In genomic region chr2:227183657-227184367, GRCh38 we compare ENCODE assay signal across 28 cellular contexts. TPM values are rescaled to one million over a fixed set of nuclear protein-coding genes. Genes with fewer than 3 reads are reported as not detected.
A peak's percentile ranks its signal among the peaks of the same experiment; 100 is the strongest.
DNase-seq lines count a peak whose midpoint lies in the region; ATAC-seq, FAIRE-seq and TF ChIP-seq lines count a peak whose summit lies in the region.
"Had no signal": no experiment of that assay in that cellular context is flagged by ENCODE, and none has a peak within 500 bp of the region (broad histone marks: within the 10 kb centered on the region; RNA-seq: fewer than 3 reads in every experiment).

No MANE protein-coding gene starts in this region.

- DNase-seq in GM12892 (ENCODE audit: insufficient read length) = no peak
- DNase-seq in astrocyte of the hippocampus (ENCODE audit: low read depth, low spot score) = peak; percentile 74
- peak; percentile 62 for DNase-seq in left lobe of liver (ENCODE audit: low spot score)
- peak; percentile 98 for DNase-seq in renal cortical epithelial cell (ENCODE audit: low read depth)
- DNase-seq in left ventricle myocardium inferior = no peak
- DNase-seq in NCI-H1694 treated with DMSO at 0.1 percent for 48 hours (lab: John Stamatoyannopoulos, UW) = no peak
- no peak for DNase-seq in DMS114 treated with DMSO at 0.1 percent for 48 hours (lab: John Stamatoyannopoulos, UW; ENCODE audit: unreplicated experiment)
- DNase-seq in SIG-M5 treated with dmso at 0.1 percent for 504 hours (lab: John Stamatoyannopoulos, UW; ENCODE audit: unreplicated experiment) = no peak
- DNase-seq: activated CD8-positive, alpha-beta memory T cell treated with anti-CD3 and anti-CD28 coated beads, Interleukin-2, amount 50 U/mL, for 4 hours; activated naive CD4-positive, alpha-beta T cell treated with anti-CD3 and anti-CD28 coated beads, Interleukin-2, amount 10 ng/mL, durations not matched to agents 7 days and 5 days; amygdala; COR-L47; effector memory CD8-positive, alpha-beta T cell; GOT3; NCI-H1092 treated with DMSO at 0.1 percent for 48 hours; NCI-H2029; NCI-H69; Peyer's patch; posterior cingulate gyrus; sigmoid colon; SJCRH30; stimulated activated CD4-positive, alpha-beta T cell treated with anti-CD3 and anti-CD28 coated beads, Interleukin-4, amount 100 ng/mL, for 4 hours; stimulated activated naive B cell treated with anti-CD40 and anti-IgM and Interleukin-4, amounts not matched to agents 10 μg/mL and 1 μg/mL and 100 μg/mL, for 72 hours; T1000 had no signal

- H3K27ac ChIP-seq in left ventricle myocardium inferior (replicated peaks) = no peak overlapping the region
- H3K27ac ChIP-seq: BLaER1, coronary artery, gastroesophageal sphincter, Peyer's patch, sigmoid colon, SJCRH30 had no signal

- TF ChIP-seq CTCF in left ventricle myocardium inferior (IDR thresholded peaks at IDR 0.05; ENCODE audit: borderline replicate concordance) = no peak

- intact Hi-C loops in left ventricle myocardium inferior (cut with micrococcal nuclease) = no loop called here

- peaks cover 31% of the 10 kb centered on the region for H3K4me1 ChIP-seq in left ventricle myocardium inferior
- H3K4me1 ChIP-seq: gastroesophageal sphincter, Peyer's patch had no signal

- ATAC-seq in left lobe of liver = peak; percentile 89
- ATAC-seq: effector memory CD8-positive, alpha-beta T cell; gastroesophageal sphincter; stimulated activated naive B cell treated with anti-CD40 and anti-IgM and Interleukin-4, amounts not matched to agents 10 μg/mL and 1 μg/mL and 100 μg/mL, for 72 hours had no signal

- H3K36me3 ChIP-seq in left ventricle myocardium inferior = no peaks in the 10 kb centered on the region
- H3K36me3 ChIP-seq: BLaER1, gastroesophageal sphincter, Peyer's patch, sigmoid colon, SJCRH30 had no signal

- peak; percentile 50 for FAIRE-seq in GM12892 (lab: Jason Lieb, UNC)
- FAIRE-seq: GM12891 had no signal

- H3K9me3 ChIP-seq in left ventricle myocardium inferior (replicated peaks) = peaks cover 10% of the 10 kb centered on the region
- H3K9me3 ChIP-seq: gastroesophageal sphincter, Peyer's patch, sigmoid colon, SJCRH30 had no signal

- no peaks in the 10 kb centered on the region for H3K27me3 ChIP-seq in left ventricle myocardium inferior (ENCODE audit: low read depth)
- H3K27me3 ChIP-seq: BLaER1, gastroesophageal sphincter, Peyer's patch, sigmoid colon, SJCRH30 had no signal

- TF ChIP-seq POLR2A in GM12892 (IDR thresholded peaks at IDR 0.05; ENCODE audit: low read depth, low read length) = no peak

- no peak overlapping the region for H3K4me3 ChIP-seq in left ventricle myocardium inferior
- H3K4me3 ChIP-seq: BLaER1, coronary artery, gastroesophageal sphincter, Peyer's patch, sigmoid colon, SJCRH30 had no signal

RNA-seq across cellular contexts. Expression of gene COL4A3, which starts 19.4 kb away (rescaled TPM):
- 24.8 TPM for polyA plus RNA-seq in GM12892 (2012; ENCODE audit: missing spikeins)
- total RNA-seq in left lobe of liver (0.55 TPM), renal cortical epithelial cell (1.7 and 30.8 TPM in 2 replicates), left ventricle myocardium inferior (4.4 TPM)

RNA-seq across cellular contexts. Expression of gene COL4A4, which starts 19.8 kb away (rescaled TPM):
- polyA plus RNA-seq in GM12892 (2012; ENCODE audit: missing spikeins) = 2.8 TPM
- total RNA-seq in left lobe of liver (2.1 TPM), renal cortical epithelial cell (9.9 and 41.9 TPM in 2 replicates), left ventricle myocardium inferior (8.9 TPM)
- total RNA-seq: SJCRH30 had no signal

Comparison
In these comparisons a context has a peak if more than half of its experiments do, and no peak if none do; other contexts are left out.
1. DNase-seq: peak in astrocyte of the hippocampus (single experiment), left lobe of liver (single experiment) and renal cortical epithelial cell (single experiment); none in GM12892 (single experiment), left ventricle myocardium inferior (single experiment), NCI-H1694 treated with DMSO at 0.1 percent for 48 hours (single experiment), DMS114 treated with DMSO at 0.1 percent for 48 hours (single experiment) and SIG-M5 treated with dmso at 0.1 percent for 504 hours (single experiment).